In the genomic region with DNA sequence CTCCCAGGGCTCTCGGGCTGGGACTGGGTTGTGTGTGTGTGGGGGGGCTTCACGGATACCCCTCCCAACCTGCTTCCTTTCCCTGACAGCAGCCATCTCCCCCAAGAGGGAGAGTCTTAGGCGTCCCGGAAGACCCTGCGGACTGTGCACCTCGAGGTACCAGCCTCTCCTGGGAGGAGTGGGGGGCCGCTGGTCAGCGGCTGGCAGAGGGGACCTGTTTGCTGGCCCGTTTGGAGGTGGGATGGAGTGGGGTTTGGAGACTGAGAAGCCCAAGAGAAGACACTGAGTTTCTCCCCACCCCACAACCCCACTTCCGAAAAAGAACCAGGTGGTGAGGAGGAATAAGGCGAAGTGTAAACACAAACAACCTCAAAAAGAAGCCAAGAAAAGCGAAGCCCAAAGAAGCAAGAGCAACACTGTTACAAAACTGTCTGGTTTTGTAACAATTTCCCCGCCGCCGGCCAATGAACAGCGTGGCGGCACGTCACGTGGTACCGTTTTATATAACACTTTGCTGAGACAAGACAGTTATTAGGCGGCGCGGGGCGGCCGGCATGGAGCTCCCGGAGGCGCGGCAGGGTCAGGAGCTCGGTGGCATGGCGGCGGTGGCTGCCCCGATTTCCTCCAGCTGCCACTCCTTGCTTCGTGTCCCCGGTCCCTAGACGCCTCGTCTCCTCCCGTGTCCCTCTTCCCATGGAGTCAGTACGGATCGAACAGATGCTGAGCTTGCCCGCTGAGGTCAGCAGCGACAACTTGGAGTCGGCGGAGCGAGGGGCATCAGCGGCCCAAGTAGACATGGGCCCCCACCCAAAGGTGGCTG, we compare ENCODE assay signal across 8 cellular contexts. TPM values are rescaled to one million over a fixed set of nuclear protein-coding genes. Genes with fewer than 3 reads are reported as not detected.
DNase-seq lines count a peak whose midpoint lies in the region; ATAC-seq, FAIRE-seq and TF ChIP-seq lines count a peak whose summit lies in the region.

LONRF3 (plus strand) TSS at position 531 of the 820 bp plus-strand sequence; CDS start at position 694, 163 bp downstream.

- peaks cover 0 to 51% (median 22%) of the 10 kb centered on the region in 7 donors for H3K27me3 ChIP-seq in spleen (replicated peaks in 1 of 7)

- DNase-seq in Caki2 (ENCODE audit: low read depth): peak; percentile 58
- peak; percentile 23 for DNase-seq in LHCN-M2 (ENCODE audit: low read depth)
- DNase-seq in activated CD4-positive, CD25-positive, alpha-beta regulatory T cell treated with anti-CD3 and anti-CD28 coated beads, Interleukin-2, amount 50 U/mL, for 16 hours (ENCODE audit: low read depth, low spot score): peak; percentile 20
- DNase-seq in central memory CD4-positive, alpha-beta T cell: peak; percentile 64
- peak; percentile 84 for DNase-seq in kidney
- DNase-seq in spleen: peak; percentile 90

- ATAC-seq in GM18519 (IDR thresholded peaks at IDR 0.05; ENCODE audit: low FRiP score, unreplicated experiment): no peak
- ATAC-seq in HG03571 (IDR thresholded peaks at IDR 0.05; ENCODE audit: unreplicated experiment): no peak

- in situ Hi-C loops in Caki2 (cut with HindIII; ENCODE audit: low pct_unique_long_range_greater_than_20kb, low sequenced_read_pairs): no loop called here

- H3K36me3 ChIP-seq in kidney (ENCODE audit: control insufficient read depth in 1 of 2, insufficient read depth in 2 of 2, low read length in 2 of 2) (no peaks in the 10 kb centered on the region), spleen (no peaks in the 10 kb centered on the region)

- intact Hi-C loops in kidney (cut with DNase I) (no loop called here), spleen (cut with DNase I; ENCODE audit: low total_unique reads) (no loop called here)

- H3K4me3 ChIP-seq in kidney (ENCODE audit: low read length in 2 of 2) (peak within 1 kb of the TSS; percentile 66 to 67), spleen (peak within 1 kb of the TSS; percentile 10 to 72 (median 46))

- H3K27ac ChIP-seq in kidney (ENCODE audit: low read depth in 2 of 2, low read length in 2 of 2) (peak within 1 kb of the TSS; percentile 28 to 76), spleen (peak within 1 kb of the TSS in 5 of 8 donors; percentile 34 to 74 (median 65))

- peak within 1 kb of the TSS; percentile 48 to 77 for H3K9ac ChIP-seq in kidney (ENCODE audit: low read length in 2 of 2)

- peaks cover 0 to 2% of the 10 kb centered on the region in 2 donors for H3K4me1 ChIP-seq in kidney (ENCODE audit: control insufficient read depth in 1 of 2, insufficient read depth in 1 of 2, low read depth in 1 of 2, low read length in 2 of 2)
- peaks cover 0 to 45% (median 16%) of the 10 kb centered on the region in 6 donors for H3K4me1 ChIP-seq in spleen

- 1 to 55% (median 1%) methylated on average over 23 to 45 of the region's 45 CpGs for WGBS in spleen, 5 donors

- TF ChIP-seq CTCF in kidney (IDR thresholded peaks at IDR 0.05; ENCODE audit: borderline replicate concordance, extremely low read depth, insufficient read depth) (no peak), spleen (IDR thresholded peaks at IDR 0.05 in 8 of 11, conservative IDR thresholded peaks at IDR 0.05 in 3 of 11) (no peak)

- FAIRE-seq in kidney (lab: Jason Lieb, UNC): no peak

- peak in 1 of 3 donors; percentile 37 for TF ChIP-seq POLR2A in spleen (IDR thresholded peaks at IDR 0.05)

- H3K9me3 ChIP-seq in kidney (ENCODE audit: control insufficient read depth in 1 of 2, low read length in 2 of 2) (no peaks in the 10 kb centered on the region), spleen (no peaks in the 10 kb centered on the region)

RNA-seq across cellular contexts. Expression of gene LONRF3, which starts in this region (rescaled TPM):
- 5.0 and 13.8 TPM in 2 replicates for total RNA-seq in Caki2 (2014; rRNA removed; shearing (Covaris generic); ENCODE audit: low replicate concordance)
- total RNA-seq in LHCN-M2 (2014; rRNA removed): 0.06 and 0.19 TPM in 2 replicates
- 0.23 TPM for polyA plus RNA-seq in LHCN-M2 (2012)
- 5.5 TPM for total RNA-seq in kidney
- 0.67 TPM for polyA plus RNA-seq in kidney (ENCODE audit: insufficient read depth, low read depth, low replicate concordance)
- 1 to 10 TPM; 1.4 to 4.3 (median 2.5) TPM for total RNA-seq in spleen
- polyA plus RNA-seq in spleen: under 1 TPM; 0.11 to 0.45 (median 0.20) TPM

Comparison
In these comparisons a context has a peak if more than half of its experiments do, and no peak if none do; other contexts are left out.
1. Peak in DNase-seq in LHCN-M2; RNA of the gene not detected or under 1 TPM.
2. DNase-seq: peak in every context shown above with its lines; median percentile 90 in spleen; 84 in kidney; 64 in central memory CD4-positive, alpha-beta T cell; 58 in Caki2; 23 in LHCN-M2; 20 in activated CD4-positive, CD25-positive, alpha-beta regulatory T cell treated with anti-CD3 and anti-CD28 coated beads, Interleukin-2, amount 50 U/mL, for 16 hours.